In the genomic region with DNA sequence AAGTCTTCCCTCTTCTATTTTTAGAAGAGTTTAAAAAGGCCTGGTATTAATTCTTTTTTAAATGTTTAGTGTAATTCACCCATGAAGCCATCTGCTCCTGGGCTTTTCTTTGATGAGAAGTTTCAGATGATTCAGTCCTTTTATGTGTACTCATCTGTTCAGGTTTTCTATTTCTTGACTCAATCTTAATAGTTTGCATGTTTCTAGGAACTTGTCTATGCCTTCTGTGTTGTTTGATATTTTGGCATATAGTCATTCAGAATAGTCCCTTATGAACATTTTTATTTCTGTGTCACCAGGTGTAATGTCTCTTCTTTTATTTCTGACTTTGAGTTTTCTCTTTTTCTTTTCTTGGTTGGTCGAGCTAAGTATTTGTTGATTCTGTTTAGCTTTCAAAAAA, we compare ENCODE assay signal across 20 cellular contexts. TPM values are rescaled to one million over a fixed set of nuclear protein-coding genes. Genes with fewer than 3 reads are reported as not detected.
DNase-seq lines count a peak whose midpoint lies in the region; ATAC-seq lines count a peak whose summit lies in the region.
"Had no signal": no experiment of that assay in that cellular context is flagged by ENCODE, and none has a peak within 500 bp of the region (broad histone marks: within the 10 kb centered on the region; RNA-seq: fewer than 3 reads in every experiment).

No MANE protein-coding gene starts in this region.

- ATAC-seq in activated T-helper 17 cell treated with anti-CD3 and anti-CD28 coated beads, Interleukin-2, amount 50 U/mL, for 72 hours (replicated peaks) = peak; percentile 92
- peak; percentile 79 for ATAC-seq in stimulated activated effector memory CD8-positive, alpha-beta T cell treated with anti-CD3 and anti-CD28 coated beads, Interleukin-12 subunit alpha, Interleukin-12 subunit beta, amount 100 ng/mL, for 72 hours

- H4K20me1 ChIP-seq in Karpas-422 (ENCODE audit: insufficient read depth, low read depth, low read length) = no peaks in the 10 kb centered on the region

- CTCF ChIA-PET in activated naive CD4-positive, alpha-beta T cell treated with anti-CD3 and anti-CD28 coated beads for 36 hours (lab: Charles Lee) = no interaction called here

- no peak overlapping the region for H3K4me2 ChIP-seq in Karpas-422 (ENCODE audit: low read depth, low read length, poor library complexity, severe bottlenecking)

- H3K36me3 ChIP-seq in Karpas-422 (ENCODE audit: insufficient read depth, low read length) = no peaks in the 10 kb centered on the region

- H3K27me3 ChIP-seq in Karpas-422 (ENCODE audit: low read length) = no peaks in the 10 kb centered on the region

- no peaks in the 10 kb centered on the region for H3K36me3 Mint-ChIP-seq in activated naive CD4-positive, alpha-beta T cell treated with anti-CD3 and anti-CD28 coated beads, Interleukin-2, amount 50 U/mL, for 24 hours
- H3K36me3 Mint-ChIP-seq in activated naive CD4-positive, alpha-beta T cell treated with anti-CD3 and anti-CD28 coated beads for 36 hours (ENCODE audit: low read depth) = no peaks in the 10 kb centered on the region
- no peaks in the 10 kb centered on the region for H3K36me3 Mint-ChIP-seq in activated T-helper 17 cell treated with anti-CD3 and anti-CD28 coated beads, Interleukin-2, amount 50 U/mL, for 72 hours (ENCODE audit: low read depth)
- no peaks in the 10 kb centered on the region for H3K36me3 Mint-ChIP-seq in stimulated activated effector memory CD8-positive, alpha-beta T cell treated with anti-CD3 and anti-CD28 coated beads, Interleukin-12 subunit alpha, Interleukin-12 subunit beta, amount 100 ng/mL, for 72 hours
- H3K36me3 Mint-ChIP-seq: CD4-positive, alpha-beta memory T cell had no signal

- no peaks in the 10 kb centered on the region for H3K27me3 Mint-ChIP-seq in activated naive CD4-positive, alpha-beta T cell treated with anti-CD3 and anti-CD28 coated beads, Interleukin-2, amount 50 U/mL, for 24 hours
- no peaks in the 10 kb centered on the region for H3K27me3 Mint-ChIP-seq in activated naive CD4-positive, alpha-beta T cell treated with anti-CD3 and anti-CD28 coated beads for 36 hours (ENCODE audit: low read depth)
- H3K27me3 Mint-ChIP-seq in activated T-helper 17 cell treated with anti-CD3 and anti-CD28 coated beads, Interleukin-2, amount 50 U/mL, for 72 hours = no peaks in the 10 kb centered on the region
- H3K27me3 Mint-ChIP-seq: CD4-positive, alpha-beta memory T cell had no signal

- H3K4me3 ChIP-seq in Karpas-422 (ENCODE audit: low read length) = no peak overlapping the region

- H3K9me2 ChIP-seq in Karpas-422 (replicated peaks; ENCODE audit: insufficient read depth, low read length) = no peaks in the 10 kb centered on the region

- peaks cover 36% of the 10 kb centered on the region for H3K4me1 ChIP-seq in Karpas-422 (ENCODE audit: low read length)

- no peak overlapping the region for H3K9ac ChIP-seq in Karpas-422 (ENCODE audit: low read length)

- no peak for DNase-seq in activated naive CD4-positive, alpha-beta T cell treated with anti-CD3 and anti-CD28 coated beads for 36 hours
- peak; percentile 35 for DNase-seq in Karpas-422
- no peak for DNase-seq in stimulated activated effector memory CD8-positive, alpha-beta T cell treated with anti-CD3 and anti-CD28 coated beads, Interleukin-12 subunit alpha, Interleukin-12 subunit beta, amount 100 ng/mL, for 72 hours (ENCODE audit: low spot score in 2 of 2)
- no peak for DNase-seq in H4 (ENCODE audit: low spot score)
- DNase-seq in RPMI8226 = no peak
- DNase-seq: C1 segment of cervical spinal cord; Calu3; CD4-positive, alpha-beta memory T cell; COR-L47; DMS79 treated with DMSO at 0.1 percent for 48 hours; GF-D8; GOT3; H7; HCEC 1CT had no signal

- peak overlapping the region; percentile 80 for H3K27ac Mint-ChIP-seq in activated naive CD4-positive, alpha-beta T cell treated with anti-CD3 and anti-CD28 coated beads, Interleukin-2, amount 50 U/mL, for 24 hours
- no peak overlapping the region for H3K27ac Mint-ChIP-seq in activated naive CD4-positive, alpha-beta T cell treated with anti-CD3 and anti-CD28 coated beads for 36 hours
- H3K27ac Mint-ChIP-seq in activated T-helper 17 cell treated with anti-CD3 and anti-CD28 coated beads, Interleukin-2, amount 50 U/mL, for 72 hours = no peak overlapping the region
- H3K27ac Mint-ChIP-seq in stimulated activated effector memory CD8-positive, alpha-beta T cell treated with anti-CD3 and anti-CD28 coated beads, Interleukin-12 subunit alpha, Interleukin-12 subunit beta, amount 100 ng/mL, for 72 hours = no peak overlapping the region
- H3K27ac Mint-ChIP-seq: CD4-positive, alpha-beta memory T cell had no signal

- H3K4me1 Mint-ChIP-seq in activated naive CD4-positive, alpha-beta T cell treated with anti-CD3 and anti-CD28 coated beads, Interleukin-2, amount 50 U/mL, for 24 hours = peaks cover 21% of the 10 kb centered on the region
- H3K4me1 Mint-ChIP-seq in activated naive CD4-positive, alpha-beta T cell treated with anti-CD3 and anti-CD28 coated beads for 36 hours (ENCODE audit: low read depth) = peaks cover 28% of the 10 kb centered on the region
- peaks cover 11% of the 10 kb centered on the region for H3K4me1 Mint-ChIP-seq in activated T-helper 17 cell treated with anti-CD3 and anti-CD28 coated beads, Interleukin-2, amount 50 U/mL, for 72 hours
- no peaks in the 10 kb centered on the region for H3K4me1 Mint-ChIP-seq in stimulated activated effector memory CD8-positive, alpha-beta T cell treated with anti-CD3 and anti-CD28 coated beads, Interleukin-12 subunit alpha, Interleukin-12 subunit beta, amount 100 ng/mL, for 72 hours

- intact Hi-C loops in activated naive CD4-positive, alpha-beta T cell treated with anti-CD3 and anti-CD28 coated beads for 36 hours (cut with micrococcal nuclease) = loop anchor here (1.0 to 2.0 kb wide), 2 partner anchors 18 to 32 kb away; no protein-coding TSS in a partner anchor

- H3K79me2 ChIP-seq in Karpas-422 (ENCODE audit: low read length) = no peaks in the 10 kb centered on the region

- H3K4me3 Mint-ChIP-seq in activated naive CD4-positive, alpha-beta T cell treated with anti-CD3 and anti-CD28 coated beads, Interleukin-2, amount 50 U/mL, for 24 hours = peak overlapping the region; percentile 51
- no peak overlapping the region for H3K4me3 Mint-ChIP-seq in activated naive CD4-positive, alpha-beta T cell treated with anti-CD3 and anti-CD28 coated beads for 36 hours
- no peak overlapping the region for H3K4me3 Mint-ChIP-seq in activated T-helper 17 cell treated with anti-CD3 and anti-CD28 coated beads, Interleukin-2, amount 50 U/mL, for 72 hours
- no peak overlapping the region for H3K4me3 Mint-ChIP-seq in stimulated activated effector memory CD8-positive, alpha-beta T cell treated with anti-CD3 and anti-CD28 coated beads, Interleukin-12 subunit alpha, Interleukin-12 subunit beta, amount 100 ng/mL, for 72 hours
- H3K4me3 Mint-ChIP-seq: CD4-positive, alpha-beta memory T cell had no signal

- H3K27ac ChIP-seq in Karpas-422 (ENCODE audit: low read length) = no peak overlapping the region

- no peak overlapping the region for H2AFZ ChIP-seq in Karpas-422 (ENCODE audit: low read length)

- H3K9me3 Mint-ChIP-seq in activated naive CD4-positive, alpha-beta T cell treated with anti-CD3 and anti-CD28 coated beads, Interleukin-2, amount 50 U/mL, for 24 hours = no peaks in the 10 kb centered on the region
- H3K9me3 Mint-ChIP-seq in activated naive CD4-positive, alpha-beta T cell treated with anti-CD3 and anti-CD28 coated beads for 36 hours = no peaks in the 10 kb centered on the region
- peaks cover 3% of the 10 kb centered on the region for H3K9me3 Mint-ChIP-seq in activated T-helper 17 cell treated with anti-CD3 and anti-CD28 coated beads, Interleukin-2, amount 50 U/mL, for 72 hours
- H3K9me3 Mint-ChIP-seq in stimulated activated effector memory CD8-positive, alpha-beta T cell treated with anti-CD3 and anti-CD28 coated beads, Interleukin-12 subunit alpha, Interleukin-12 subunit beta, amount 100 ng/mL, for 72 hours = peaks cover 6% of the 10 kb centered on the region

- H3K9me3 ChIP-seq in Karpas-422 (ENCODE audit: low read length) = no peaks in the 10 kb centered on the region

RNA-seq across cellular contexts. Expression of a gene that starts 20.2 kb away (rescaled TPM):
- total RNA-seq in activated naive CD4-positive, alpha-beta T cell treated with anti-CD3 and anti-CD28 coated beads for 36 hours = 100 to 1,000 TPM; 142 to 147 TPM
- total RNA-seq in Karpas-422 (2014; rRNA removed; shearing (Covaris generic); ENCODE audit: low replicate concordance) = not detected in 2 replicates
- 100 to 1,000 TPM in 1 of 2 donors, 1 to 10 TPM in 1; 1.6 to 233 TPM for total RNA-seq in activated T-helper 17 cell treated with anti-CD3 and anti-CD28 coated beads, Interleukin-2, amount 50 U/mL, for 72 hours
- total RNA-seq in H4 (2014; rRNA removed; shearing (Covaris generic)) = not detected in 2 replicates
- total RNA-seq: A172, A673, Calu3, Daoy, G401, H7 had no signal
